ENCODE assay signal across 11 cellular contexts in the genomic region with DNA sequence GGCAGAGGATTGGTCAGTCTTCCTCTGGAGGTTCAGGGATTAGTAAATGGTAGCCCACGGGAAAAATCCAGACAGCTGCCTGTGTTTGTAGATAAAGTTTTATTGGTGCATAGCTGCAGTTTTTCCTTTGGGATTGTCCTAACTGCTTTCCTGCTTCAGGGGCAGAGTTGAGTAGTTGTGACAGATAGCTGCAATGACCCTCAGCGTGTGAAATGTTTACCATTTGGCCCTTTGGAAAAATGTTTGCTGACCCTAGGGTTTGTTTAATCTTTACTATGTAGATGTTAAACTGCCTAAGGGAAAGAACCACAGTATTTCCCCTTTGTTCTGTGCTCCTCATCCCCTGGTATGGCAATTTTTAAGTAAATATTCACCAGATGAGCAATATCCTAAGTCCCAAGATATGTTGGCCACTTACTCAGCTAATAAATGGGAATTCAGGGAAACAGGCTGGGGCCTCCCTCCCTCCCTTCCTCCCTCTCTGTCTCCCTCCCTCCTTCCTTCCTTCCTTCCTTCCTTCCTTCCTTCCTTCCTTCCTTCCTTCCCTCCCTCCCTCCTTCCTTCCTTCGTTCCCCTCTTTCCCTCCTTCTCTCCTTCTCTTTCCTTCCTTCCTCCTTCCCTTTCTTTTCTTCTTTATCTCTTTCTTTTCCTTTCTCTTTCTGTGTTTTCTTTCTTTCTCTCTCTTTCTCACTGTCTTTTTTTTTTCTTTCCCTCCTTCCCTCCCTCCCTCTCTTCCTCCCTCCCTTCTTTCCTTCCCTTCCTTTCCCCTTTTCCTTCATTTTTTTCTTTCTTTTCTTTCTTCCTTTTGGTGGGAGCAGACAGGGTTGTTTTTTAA.
DNase-seq lines count a peak whose midpoint lies in the region; ATAC-seq and TF ChIP-seq lines count a peak whose summit lies in the region.
"Had no signal": no experiment of that assay in that cellular context is flagged by ENCODE, and none has a peak within 500 bp of the region (broad histone marks: within the 10 kb centered on the region; RNA-seq: fewer than 3 reads in every experiment).

No MANE protein-coding gene starts in this region.

- no peak for TF ChIP-seq EP300 in stomach (IDR thresholded peaks at IDR 0.05)

- H3K9me3 ChIP-seq in stomach, result no peaks in the 10 kb centered on the region

- DNase-seq in activated CD8-positive, alpha-beta T cell treated with anti-CD3 and anti-CD28 coated beads for 36 hours, result no peak
- no peak for DNase-seq in activated CD8-positive, alpha-beta T cell treated with anti-CD3 and anti-CD28 coated beads, Interleukin-2, amount 10 ng/mL, durations not matched to agents 7 days and 5 days
- peak; percentile 11 for DNase-seq in SK-MEL-5 (ENCODE audit: low read depth, low spot score)
- peak in 1 of 2 donors; percentile 38 for DNase-seq in foreskin keratinocyte
- DNase-seq in stomach, result no peak
- DNase-seq in retina, result no peak
- no peak for DNase-seq in NCI-H1694 (lab: John Stamatoyannopoulos, UW)
- DNase-seq: activated CD8-positive, alpha-beta memory T cell treated with anti-CD3 and anti-CD28 coated beads, Interleukin-2, amount 50 U/mL, for 48 hours; NCI-H2171 had no signal

- POLR2A ChIA-PET in activated CD8-positive, alpha-beta T cell treated with anti-CD3 and anti-CD28 coated beads for 36 hours (lab: Charles Lee), result interaction anchor here (1.3 to 1.5 kb wide), 2 partner anchors 11 to 235 kb away, joined by 3 read pairs; partner anchors contain the start of gene BHLHE40
- POLR2A ChIA-PET in activated CD8-positive, alpha-beta T cell treated with anti-CD3 and anti-CD28 coated beads, Interleukin-2, amount 10 ng/mL, durations not matched to agents 7 days and 5 days (lab: Charles Lee), result no interaction called here

- no peaks in the 10 kb centered on the region for H3K27me3 Mint-ChIP-seq in activated CD8-positive, alpha-beta T cell treated with anti-CD3 and anti-CD28 coated beads for 36 hours
- no peaks in the 10 kb centered on the region for H3K27me3 Mint-ChIP-seq in activated CD8-positive, alpha-beta T cell treated with anti-CD3 and anti-CD28 coated beads, Interleukin-2, amount 10 ng/mL, durations not matched to agents 7 days and 5 days (ENCODE audit: low read depth)
- H3K27me3 Mint-ChIP-seq: IgD-negative memory B cell had no signal

- no peak overlapping the region for H3K4me3 Mint-ChIP-seq in activated CD8-positive, alpha-beta T cell treated with anti-CD3 and anti-CD28 coated beads for 36 hours
- no peak overlapping the region for H3K4me3 Mint-ChIP-seq in activated CD8-positive, alpha-beta T cell treated with anti-CD3 and anti-CD28 coated beads, Interleukin-2, amount 10 ng/mL, durations not matched to agents 7 days and 5 days
- H3K4me3 Mint-ChIP-seq: IgD-negative memory B cell had no signal

- no peak overlapping the region for H3K4me3 ChIP-seq in stomach

- peaks cover 48% of the 10 kb centered on the region for H3K36me3 Mint-ChIP-seq in activated CD8-positive, alpha-beta T cell treated with anti-CD3 and anti-CD28 coated beads for 36 hours (ENCODE audit: low read depth)
- peaks cover 73% of the 10 kb centered on the region for H3K36me3 Mint-ChIP-seq in activated CD8-positive, alpha-beta T cell treated with anti-CD3 and anti-CD28 coated beads, Interleukin-2, amount 10 ng/mL, durations not matched to agents 7 days and 5 days (ENCODE audit: low read depth)

- no peak for TF ChIP-seq POLR2A in stomach (IDR thresholded peaks at IDR 0.05)

- H3K27ac ChIP-seq in foreskin keratinocyte, result peak overlapping the region; percentile 35
- peak overlapping the region in 4 of 5 donors; percentile 8 to 93 (median 46) for H3K27ac ChIP-seq in stomach

- WGBS in stomach, 5 donors, result 48 to 66% (median 53%) methylated on average over 3 of the region's 3 CpGs

- H3K36me3 ChIP-seq in stomach, result peaks cover 0 to 8% (median 2%) of the 10 kb centered on the region in 4 donors

- H3K27me3 ChIP-seq in foreskin keratinocyte, result no peaks in the 10 kb centered on the region
- H3K27me3 ChIP-seq in stomach, result no peaks in the 10 kb centered on the region

- intact Hi-C loops in activated CD8-positive, alpha-beta T cell treated with anti-CD3 and anti-CD28 coated beads for 36 hours (cut with micrococcal nuclease), result loop anchor here (5.0 kb wide), 1 partner anchor 78 kb away; no protein-coding TSS in a partner anchor
- intact Hi-C loops in stomach (cut with DNase I; ENCODE audit: low total_unique reads), result no loop called here

- CTCF ChIA-PET in activated CD8-positive, alpha-beta T cell treated with anti-CD3 and anti-CD28 coated beads for 36 hours (lab: Charles Lee), result interaction anchor here (1.0 kb wide), 2 partner anchors 12 to 33 kb away, joined by 3 to 4 read pairs; no protein-coding TSS in a partner anchor
- CTCF ChIA-PET in activated CD8-positive, alpha-beta T cell treated with anti-CD3 and anti-CD28 coated beads, Interleukin-2, amount 10 ng/mL, durations not matched to agents 7 days and 5 days (lab: Charles Lee), result no interaction called here

- ATAC-seq in activated CD8-positive, alpha-beta T cell treated with anti-CD3 and anti-CD28 coated beads for 36 hours, result no peak
- no peak for ATAC-seq in activated CD8-positive, alpha-beta T cell treated with anti-CD3 and anti-CD28 coated beads, Interleukin-2, amount 10 ng/mL, durations not matched to agents 7 days and 5 days
- ATAC-seq in foreskin keratinocyte, result peak; percentile 13
- no peak for ATAC-seq in GM21619 (IDR thresholded peaks at IDR 0.05; ENCODE audit: unreplicated experiment)

- TF ChIP-seq CTCF in activated CD8-positive, alpha-beta T cell treated with anti-CD3 and anti-CD28 coated beads for 36 hours (IDR thresholded peaks at IDR 0.05), result no peak
- TF ChIP-seq CTCF in foreskin keratinocyte (conservative IDR thresholded peaks at IDR 0.05) (no peak), stomach (IDR thresholded peaks at IDR 0.05) (no peak)

- peaks cover 38% of the 10 kb centered on the region for H3K4me1 Mint-ChIP-seq in activated CD8-positive, alpha-beta T cell treated with anti-CD3 and anti-CD28 coated beads for 36 hours (ENCODE audit: low read depth)
- H3K4me1 Mint-ChIP-seq in activated CD8-positive, alpha-beta T cell treated with anti-CD3 and anti-CD28 coated beads, Interleukin-2, amount 10 ng/mL, durations not matched to agents 7 days and 5 days (ENCODE audit: low read depth), result peaks cover 55% of the 10 kb centered on the region

- in situ Hi-C loops in SK-MEL-5 (cut with HindIII; ENCODE audit: low pct_unique_long_range_greater_than_20kb, low sequenced_read_pairs), result no loop called here

- peak overlapping the region; percentile 24 for H3K27ac Mint-ChIP-seq in activated CD8-positive, alpha-beta T cell treated with anti-CD3 and anti-CD28 coated beads for 36 hours
- no peak overlapping the region for H3K27ac Mint-ChIP-seq in activated CD8-positive, alpha-beta T cell treated with anti-CD3 and anti-CD28 coated beads, Interleukin-2, amount 10 ng/mL, durations not matched to agents 7 days and 5 days

- H3K4me1 ChIP-seq in foreskin keratinocyte (peaks cover 13% of the 10 kb centered on the region), stomach (peaks cover 19 to 53% (median 33%) of the 10 kb centered on the region in 4 donors)

- H3K9me3 Mint-ChIP-seq in activated CD8-positive, alpha-beta T cell treated with anti-CD3 and anti-CD28 coated beads for 36 hours, result peaks cover 7% of the 10 kb centered on the region
- peaks cover 11% of the 10 kb centered on the region for H3K9me3 Mint-ChIP-seq in activated CD8-positive, alpha-beta T cell treated with anti-CD3 and anti-CD28 coated beads, Interleukin-2, amount 10 ng/mL, durations not matched to agents 7 days and 5 days (ENCODE audit: insufficient read depth)
- H3K9me3 Mint-ChIP-seq: IgD-negative memory B cell had no signal
